In genomic region chr3:32500225-32500624, GRCh38 we compare ENCODE assay signal across 13 cellular contexts. TPM values are rescaled to one million over a fixed set of nuclear protein-coding genes. Genes with fewer than 3 reads are reported as not detected.
DNase-seq lines count a peak whose midpoint lies in the region; TF ChIP-seq lines count a peak whose summit lies in the region.
"Had no signal": no experiment of that assay in that cellular context is flagged by ENCODE, and none has a peak within 500 bp of the region (broad histone marks: within the 10 kb centered on the region; RNA-seq: fewer than 3 reads in every experiment).

No MANE protein-coding gene starts in this region.

- no peaks in the 10 kb centered on the region for H3K9me3 Mint-ChIP-seq in T-helper 2 cell treated with Interferon-gamma antibody and Interleukin-4, amounts not matched to agents 5 μg/mL and 100 μg/mL, for 36 hours

- H3K4me2 ChIP-seq in OCI-LY7 (ENCODE audit: low read length): peak overlapping the region; percentile 81
- peak overlapping the region; percentile 87 for H3K4me2 ChIP-seq in osteoblast (ENCODE audit: insufficient read depth, low read length)

- peaks cover 24% of the 10 kb centered on the region for H3K36me3 Mint-ChIP-seq in T-helper 2 cell treated with Interferon-gamma antibody and Interleukin-4, amounts not matched to agents 5 μg/mL and 100 μg/mL, for 36 hours (ENCODE audit: low read depth)

- no peaks in the 10 kb centered on the region for H3K27me3 Mint-ChIP-seq in T-helper 2 cell treated with Interferon-gamma antibody and Interleukin-4, amounts not matched to agents 5 μg/mL and 100 μg/mL, for 36 hours (ENCODE audit: low read depth)

- intact Hi-C loops in OCI-LY7 (cut with micrococcal nuclease; ENCODE audit: unreplicated experiment): no loop called here
- intact Hi-C loops in posterior vena cava (cut with DNase I): loop anchor here in 1 of 2 donors (5.0 kb wide), 1 partner anchor 167 kb away; no protein-coding TSS in a partner anchor
- intact Hi-C loops in thyroid gland (cut with DNase I): loop anchor here (10.0 kb wide), 1 partner anchor 435 kb away; no protein-coding TSS in a partner anchor

- CTCF ChIA-PET in OCI-LY7 (lab: Charles Lee; ENCODE audit: unreplicated experiment): no interaction called here

- H3K79me2 ChIP-seq in OCI-LY7 (ENCODE audit: insufficient read depth, low read depth, low read length) (peaks cover 37% of the 10 kb centered on the region; the same call in 1 of the 2 replicates), osteoblast (ENCODE audit: insufficient read depth, low read length) (peaks cover 59% of the 10 kb centered on the region)

- H3K9me3 ChIP-seq in OCI-LY7 (ENCODE audit: low read length): no peaks in the 10 kb centered on the region
- H3K9me3 ChIP-seq in endocrine pancreas (ENCODE audit: control insufficient read depth, low read length): no peaks in the 10 kb centered on the region
- H3K9me3 ChIP-seq in osteoblast (ENCODE audit: low read depth, low read length): no peaks in the 10 kb centered on the region
- no peaks in the 10 kb centered on the region for H3K9me3 ChIP-seq in thyroid gland
- H3K9me3 ChIP-seq: tibial nerve had no signal

- H3K27ac Mint-ChIP-seq in T-helper 2 cell treated with Interferon-gamma antibody and Interleukin-4, amounts not matched to agents 5 μg/mL and 100 μg/mL, for 36 hours: no peak overlapping the region

- H3K27me3 ChIP-seq in endocrine pancreas (ENCODE audit: control insufficient read depth, insufficient read depth, low read length): no peaks in the 10 kb centered on the region
- H3K27me3 ChIP-seq in osteoblast (ENCODE audit: insufficient read depth, low read length): no peaks in the 10 kb centered on the region
- H3K27me3 ChIP-seq in thyroid gland: no peaks in the 10 kb centered on the region
- H3K27me3 ChIP-seq: tibial nerve had no signal

- WGBS in thyroid gland, 2 donors: 79 to 89% methylated on average over 2 of the region's 2 CpGs

- H3K36me3 ChIP-seq in OCI-LY7 (ENCODE audit: insufficient read depth, low read length) (peaks cover 6% of the 10 kb centered on the region), endocrine pancreas (ENCODE audit: control insufficient read depth, insufficient read depth, low read length) (no peaks in the 10 kb centered on the region), osteoblast (ENCODE audit: insufficient read depth, low read length) (no peaks in the 10 kb centered on the region), thyroid gland (no peaks in the 10 kb centered on the region)
- H3K36me3 ChIP-seq: tibial nerve had no signal

- H3K4me3 Mint-ChIP-seq in T-helper 2 cell treated with Interferon-gamma antibody and Interleukin-4, amounts not matched to agents 5 μg/mL and 100 μg/mL, for 36 hours: peak overlapping the region; percentile 99

- H2AFZ ChIP-seq in OCI-LY7 (ENCODE audit: low read length): no peak overlapping the region
- H2AFZ ChIP-seq in osteoblast (ENCODE audit: low read length): no peak overlapping the region

- POLR2A ChIA-PET in OCI-LY7 (lab: Charles Lee): interaction anchor here (1.1 to 1.8 kb wide), 2 partner anchors 70 to 81 kb away, joined by 3 to 5 read pairs; no protein-coding TSS in a partner anchor

- peaks cover 14% of the 10 kb centered on the region; the same call in 1 of the 2 replicates for H4K20me1 ChIP-seq in OCI-LY7 (ENCODE audit: insufficient read depth, low read length)
- H4K20me1 ChIP-seq in osteoblast (ENCODE audit: insufficient read depth, low read length): peaks cover 24% of the 10 kb centered on the region

- TF ChIP-seq CTCF in OCI-LY7 (conservative IDR thresholded peaks at IDR 0.05; ENCODE audit: low read length) (no peak), osteoblast (IDR thresholded peaks at IDR 0.05; ENCODE audit: extremely low read depth, low read depth, low read length) (no peak), thyroid gland (IDR thresholded peaks at IDR 0.05) (no peak)

- peaks cover 38% of the 10 kb centered on the region for H3K4me1 Mint-ChIP-seq in T-helper 2 cell treated with Interferon-gamma antibody and Interleukin-4, amounts not matched to agents 5 μg/mL and 100 μg/mL, for 36 hours (ENCODE audit: low read depth)

- H3K4me1 ChIP-seq in OCI-LY7 (ENCODE audit: insufficient read depth, low read length, poor library complexity, severe bottlenecking): peaks cover 50% of the 10 kb centered on the region
- H3K4me1 ChIP-seq in endocrine pancreas (ENCODE audit: control insufficient read depth, insufficient read depth, low read length): peaks cover 23% of the 10 kb centered on the region
- H3K4me1 ChIP-seq in osteoblast (ENCODE audit: insufficient read depth, low read length): peaks cover 13% of the 10 kb centered on the region
- H3K4me1 ChIP-seq in thyroid gland: peaks cover 0 to 8% of the 10 kb centered on the region in 2 donors

- no peak for TF ChIP-seq POLR2A in thyroid gland (IDR thresholded peaks at IDR 0.05)

- no peak overlapping the region for H3K27ac ChIP-seq in OCI-LY7 (ENCODE audit: low read depth, low read length, poor library complexity, severe bottlenecking)
- H3K27ac ChIP-seq in osteoblast (ENCODE audit: low read depth, low read length): no peak overlapping the region
- no peak overlapping the region for H3K27ac ChIP-seq in thyroid gland

- no peak for DNase-seq in T-helper 2 cell treated with Interferon-gamma antibody and Interleukin-4, amounts not matched to agents 5 μg/mL and 100 μg/mL, for 36 hours (ENCODE audit: low spot score)
- DNase-seq in T-helper 2 cell: no peak
- no peak for DNase-seq in OCI-LY7 (ENCODE audit: low spot score)
- no peak for DNase-seq in osteoblast (ENCODE audit: insufficient read length, low spot score, missing footprints)
- DNase-seq in posterior vena cava (ENCODE audit: low spot score): no peak
- DNase-seq in thyroid gland: no peak
- DNase-seq in NCI-H2029 (lab: John Stamatoyannopoulos, UW): no peak
- DNase-seq: DMS153, GOT3, NCI-H1092, NCI-H510A had no signal

- no TSS peak for BruUV-seq in OCI-LY7 (replicated peaks; lab: Mats Ljungman, UMichigan)

- no peaks in the 10 kb centered on the region for H3K9me2 ChIP-seq in OCI-LY7 (ENCODE audit: insufficient read depth, low read length)

- H3K9ac ChIP-seq in endocrine pancreas (ENCODE audit: control insufficient read depth, insufficient read depth, low read length): no peak overlapping the region

- H3K4me3 ChIP-seq in OCI-LY7 (ENCODE audit: low read depth, low read length, poor library complexity, severe bottlenecking) (peak overlapping the region; percentile 89), endocrine pancreas (ENCODE audit: control insufficient read depth, insufficient read depth, low read length) (peak overlapping the region; percentile 14), osteoblast (ENCODE audit: insufficient read depth, low read length) (no peak overlapping the region), thyroid gland (replicated peaks in 1 of 3) (no peak overlapping the region)

RNA-seq across cellular contexts. Expression of gene CMTM6, which starts 2.4 kb away (rescaled TPM):
- 16.0 and 26.2 TPM in 2 replicates for total RNA-seq in OCI-LY7 (2014; rRNA removed; shearing (Covaris generic))
- total RNA-seq in OCI-LY7 (2022): 33.5 and 36.0 TPM in 2 replicates
- 102 and 141 TPM in 2 replicates for total RNA-seq in osteoblast
- total RNA-seq in posterior vena cava: 10 to 100 TPM; 31.7 to 32.0 TPM
- 100 to 1,000 TPM in 1 of 4 donors, 10 to 100 TPM in 3; 63.8 to 124 (median 71.3) TPM for total RNA-seq in thyroid gland

Comparison
In these comparisons a context has a peak if more than half of its experiments do, and no peak if none do; other contexts are left out.
1. H3K4me3 ChIP-seq: peak in OCI-LY7 (single experiment) and endocrine pancreas (single experiment); none in osteoblast (single experiment) and thyroid gland (0 of 3).